34 cellular contexts compared by ENCODE assay signal in the genomic region with DNA sequence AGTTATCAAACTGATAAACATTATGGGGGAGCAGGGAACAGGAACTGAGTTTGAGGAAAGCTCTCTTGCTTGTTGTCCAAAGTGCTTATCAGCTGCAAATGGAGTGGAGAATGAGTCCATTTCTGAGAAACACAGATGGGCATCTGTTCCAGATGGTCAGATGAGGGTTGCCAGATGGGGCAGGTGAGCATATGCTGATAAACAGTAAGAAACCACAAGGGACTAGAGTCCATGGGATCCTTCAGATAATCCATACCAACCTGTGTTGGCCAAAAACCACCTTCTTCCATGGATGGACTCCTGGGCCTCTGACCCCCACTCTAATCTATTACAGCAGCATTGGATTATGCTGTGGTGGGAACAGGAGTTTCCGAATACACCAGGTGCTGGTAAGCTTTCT.
"Had no signal": no experiment of that assay in that cellular context is flagged by ENCODE, and none has a peak within 500 bp of the region (broad histone marks: within the 10 kb centered on the region; RNA-seq: fewer than 3 reads in every experiment).

No MANE protein-coding gene starts in this region.

- H3K27me3 ChIP-seq: adrenal gland, body of pancreas, colonic mucosa, pancreas had no signal

- FAIRE-seq: endometrium, frontal cortex, keratinocyte, pancreas, urothelium cell line had no signal

- DNase-seq: activated CD4-positive, alpha-beta T cell treated with anti-CD3 and anti-CD28 coated beads for 48 hours; activated CD4-positive, alpha-beta T cell treated with anti-CD3 and anti-CD28 coated beads, Interleukin-2, amount 50 U/mL, for 48 hours; activated CD8-positive, alpha-beta memory T cell treated with anti-CD3 and anti-CD28 coated beads, Interleukin-2, amount 50 U/mL, for 4 hours; activated effector memory CD4-positive, alpha-beta T cell treated with anti-CD3 and anti-CD28 coated beads, Interleukin-2, amount 50 U/mL, for 16 hours; activated naive CD4-positive, alpha-beta T cell treated with anti-CD3 and anti-CD28 coated beads for 36 hours; activated naive CD8-positive, alpha-beta T cell treated with anti-CD3 and anti-CD28 coated beads for 36 hours; activated T-cell treated with anti-CD3 and anti-CD28 coated beads, Interleukin-2, amount 50 U/mL, for 1 hour; adrenal gland; aorta; body of pancreas; colonic mucosa; effector CD8-positive, alpha-beta T cell; hippocampal formation; left colon; naive B cell; nephron progenitor cell; pancreas; retina; stimulated activated CD4-positive, alpha-beta T cell treated with anti-CD3 and anti-CD28 coated beads, Interleukin-12 subunit alpha, Interleukin-12 subunit beta, amount 100 ng/mL, for 4 hours; stimulated activated CD4-positive, alpha-beta T cell treated with anti-CD3 and anti-CD28 coated beads, Interleukin-4, amount 100 ng/mL, for 1 hour; stimulated activated naive CD8-positive, alpha-beta T cell treated with anti-CD3 and anti-CD28 coated beads, Interleukin-15, Interleukin-2, amounts not matched to agents 100 U/mL and 50 U/mL, for 24 hours; T-helper 17 cell; trophoblast cell had no signal

- H3K9me3 ChIP-seq: adrenal gland, body of pancreas, colonic mucosa, pancreas, prostate gland, thoracic aorta had no signal

- ATAC-seq: activated CD4-positive, CD25-positive, alpha-beta regulatory T cell treated with anti-CD3 and anti-CD28 coated beads, Interleukin-2, amount 50 U/mL, for 24 hours; body of pancreas; left colon; pancreas; sciatic nerve; stimulated activated naive CD8-positive, alpha-beta T cell treated with anti-CD3 and anti-CD28 coated beads, Interleukin-15, Interleukin-2, amounts not matched to agents 100 U/mL and 50 U/mL, for 24 hours; T-helper 17 cell had no signal

- H3K36me3 ChIP-seq: colonic mucosa had no signal

- H3K27ac ChIP-seq: adrenal gland, body of pancreas, colonic mucosa, epithelial cell of prostate, pancreas, prostate gland, skin epidermis, thoracic aorta, VCaP had no signal

- H3K4me1 ChIP-seq: body of pancreas, colonic mucosa, pancreas, prostate gland had no signal

- H3K4me3 ChIP-seq: adrenal gland, body of pancreas, colonic mucosa, pancreas, prostate gland, skin epidermis, thoracic aorta had no signal
